In the genomic region with DNA sequence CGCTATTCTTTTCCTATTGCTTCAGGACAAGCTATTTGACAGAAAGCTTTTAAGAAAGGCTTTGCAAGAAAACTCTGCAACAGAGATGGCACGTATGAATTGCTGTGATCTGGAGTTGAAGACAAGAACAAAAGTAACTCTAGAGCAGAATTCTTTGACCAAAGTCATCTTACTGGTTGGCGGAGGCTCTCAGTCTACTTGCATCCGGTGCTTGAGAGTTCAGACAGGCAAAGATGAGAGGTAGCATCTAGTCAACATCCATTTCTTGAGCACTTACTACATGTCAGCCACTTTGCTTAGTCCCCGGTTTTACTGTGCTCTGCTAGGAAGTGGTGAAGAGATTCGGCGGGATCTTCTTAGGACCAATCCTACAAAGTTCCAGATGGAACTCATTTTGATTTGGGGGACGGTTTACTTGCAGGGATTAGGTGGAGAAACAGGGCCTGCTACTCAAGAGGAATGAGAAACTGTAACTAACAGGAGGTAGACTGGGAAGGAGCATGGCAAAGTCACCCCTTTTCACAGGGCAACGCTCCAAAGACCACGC, we compare ENCODE assay signal across 8 cellular contexts. TPM values are rescaled to one million over a fixed set of nuclear protein-coding genes. Genes with fewer than 3 reads are reported as not detected.
DNase-seq lines count a peak whose midpoint lies in the region; ATAC-seq and TF ChIP-seq lines count a peak whose summit lies in the region.

No MANE protein-coding gene starts in this region.

- intact Hi-C loops in activated T-helper 2 cell treated with anti-CD3 and anti-CD28 coated beads, Interferon-gamma antibody, Interleukin-2, Interleukin-4, amounts not matched to agents 10 μg/mL and 5 μg/mL and 100 μg/mL, durations not matched to agents 14 hours and 24 hours and 36 hours (cut with micrococcal nuclease) = loop anchor here (1.0 kb wide), 3 partner anchors 33 to 368 kb away; no protein-coding TSS in a partner anchor

- peaks cover 30% of the 10 kb centered on the region for H3K4me1 Mint-ChIP-seq in activated T-helper 2 cell treated with anti-CD3 and anti-CD28 coated beads, Interferon-gamma antibody, Interleukin-2, Interleukin-4, amounts not matched to agents 10 μg/mL and 5 μg/mL and 100 μg/mL, durations not matched to agents 14 hours and 24 hours and 36 hours (ENCODE audit: low read depth)
- H3K4me1 Mint-ChIP-seq in stimulated activated memory B cell treated with anti-CD40 and anti-IgM and Interleukin-4, amounts not matched to agents 10 μg/mL and 1 μg/mL and 100 μg/mL, for 72 hours = peaks cover 39% of the 10 kb centered on the region

- CTCF ChIA-PET in AG04449 (lab: Yijun Ruan, JAX) = no interaction called here

- peak overlapping the region; percentile 91 for H3K4me3 Mint-ChIP-seq in activated T-helper 2 cell treated with anti-CD3 and anti-CD28 coated beads, Interferon-gamma antibody, Interleukin-2, Interleukin-4, amounts not matched to agents 10 μg/mL and 5 μg/mL and 100 μg/mL, durations not matched to agents 14 hours and 24 hours and 36 hours (ENCODE audit: low read depth)
- peak overlapping the region; percentile 99 for H3K4me3 Mint-ChIP-seq in stimulated activated memory B cell treated with anti-CD40 and anti-IgM and Interleukin-4, amounts not matched to agents 10 μg/mL and 1 μg/mL and 100 μg/mL, for 72 hours

- H3K4me1 ChIP-seq in iPS-18a (ENCODE audit: control insufficient read depth, low read depth, low read length) = peaks cover 5% of the 10 kb centered on the region

- TF ChIP-seq CTCF in AG04449 (IDR thresholded peaks at IDR 0.05; ENCODE audit: insufficient read depth, low read length, missing control alignments) (no peak), HFF-Myc (IDR thresholded peaks at IDR 0.05; ENCODE audit: low read depth, low read length, missing control alignments) (no peak)

- no peak for ATAC-seq in stimulated activated memory B cell treated with anti-CD40 and anti-IgM and Interleukin-4, amounts not matched to agents 10 μg/mL and 1 μg/mL and 100 μg/mL, for 72 hours
- no peak for ATAC-seq in GM19397 (IDR thresholded peaks at IDR 0.05; ENCODE audit: unreplicated experiment)
- no peak for ATAC-seq in HG03196 (IDR thresholded peaks at IDR 0.05; ENCODE audit: unreplicated experiment)

- peaks cover 16% of the 10 kb centered on the region for H3K9me3 Mint-ChIP-seq in activated T-helper 2 cell treated with anti-CD3 and anti-CD28 coated beads, Interferon-gamma antibody, Interleukin-2, Interleukin-4, amounts not matched to agents 10 μg/mL and 5 μg/mL and 100 μg/mL, durations not matched to agents 14 hours and 24 hours and 36 hours
- H3K9me3 Mint-ChIP-seq in stimulated activated memory B cell treated with anti-CD40 and anti-IgM and Interleukin-4, amounts not matched to agents 10 μg/mL and 1 μg/mL and 100 μg/mL, for 72 hours = peaks cover 6% of the 10 kb centered on the region

- no peaks in the 10 kb centered on the region for H3K9me3 ChIP-seq in iPS-18a (ENCODE audit: control insufficient read depth, low read depth, low read length)

- DNase-seq in AG04449 (ENCODE audit: low read depth, low spot score) = no peak
- DNase-seq in HFF-Myc (ENCODE audit: extremely low read depth, low read depth) = no peak
- no peak for DNase-seq in activated T-helper 2 cell treated with anti-CD3 and anti-CD28 coated beads, Interferon-gamma antibody, Interleukin-2, Interleukin-4, amounts not matched to agents 10 μg/mL and 5 μg/mL and 100 μg/mL, durations not matched to agents 14 hours and 24 hours and 36 hours (ENCODE audit: low spot score)
- DNase-seq in SK-N-DZ (ENCODE audit: low spot score) = no peak

- no peaks in the 10 kb centered on the region for H3K27me3 ChIP-seq in iPS-18a (ENCODE audit: control insufficient read depth, insufficient read depth, low read length)

- no peaks in the 10 kb centered on the region for H3K36me3 Mint-ChIP-seq in activated T-helper 2 cell treated with anti-CD3 and anti-CD28 coated beads, Interferon-gamma antibody, Interleukin-2, Interleukin-4, amounts not matched to agents 10 μg/mL and 5 μg/mL and 100 μg/mL, durations not matched to agents 14 hours and 24 hours and 36 hours (ENCODE audit: low read depth)
- peaks cover 29% of the 10 kb centered on the region for H3K36me3 Mint-ChIP-seq in stimulated activated memory B cell treated with anti-CD40 and anti-IgM and Interleukin-4, amounts not matched to agents 10 μg/mL and 1 μg/mL and 100 μg/mL, for 72 hours

- H3K4me3 ChIP-seq in AG04449 (ENCODE audit: low read depth, low read length) = peak overlapping the region; percentile 97
- peak overlapping the region; percentile 57 for H3K4me3 ChIP-seq in HFF-Myc (replicated peaks; ENCODE audit: low read depth, low read length)
- H3K4me3 ChIP-seq in iPS-18a (ENCODE audit: low read length) = peak overlapping the region; percentile 94

- H3K36me3 ChIP-seq in iPS-18a (ENCODE audit: control insufficient read depth, low read depth, low read length) = no peaks in the 10 kb centered on the region

- POLR2A ChIA-PET in AG04449 (lab: Yijun Ruan, JAX) = interaction anchor here (1.5 kb wide), 1 partner anchor 219 kb away, joined by 3 read pairs; no protein-coding TSS in a partner anchor

- peak overlapping the region; percentile 81 for H3K9ac ChIP-seq in iPS-18a (ENCODE audit: low read length)

- peak overlapping the region; percentile 96 for H3K27ac Mint-ChIP-seq in activated T-helper 2 cell treated with anti-CD3 and anti-CD28 coated beads, Interferon-gamma antibody, Interleukin-2, Interleukin-4, amounts not matched to agents 10 μg/mL and 5 μg/mL and 100 μg/mL, durations not matched to agents 14 hours and 24 hours and 36 hours
- peak overlapping the region; percentile 100 for H3K27ac Mint-ChIP-seq in stimulated activated memory B cell treated with anti-CD40 and anti-IgM and Interleukin-4, amounts not matched to agents 10 μg/mL and 1 μg/mL and 100 μg/mL, for 72 hours

- no peak overlapping the region for H3K27ac ChIP-seq in iPS-18a (ENCODE audit: low read length)

- no peaks in the 10 kb centered on the region for H3K27me3 Mint-ChIP-seq in activated T-helper 2 cell treated with anti-CD3 and anti-CD28 coated beads, Interferon-gamma antibody, Interleukin-2, Interleukin-4, amounts not matched to agents 10 μg/mL and 5 μg/mL and 100 μg/mL, durations not matched to agents 14 hours and 24 hours and 36 hours (ENCODE audit: low read depth)
- no peaks in the 10 kb centered on the region for H3K27me3 Mint-ChIP-seq in stimulated activated memory B cell treated with anti-CD40 and anti-IgM and Interleukin-4, amounts not matched to agents 10 μg/mL and 1 μg/mL and 100 μg/mL, for 72 hours

RNA-seq across cellular contexts. Expression of a gene that starts 0.4 kb away (rescaled TPM):
- 13.1 and 13.7 TPM in 2 replicates for total RNA-seq in activated T-helper 2 cell treated with anti-CD3 and anti-CD28 coated beads, Interferon-gamma antibody, Interleukin-2, Interleukin-4, amounts not matched to agents 10 μg/mL and 5 μg/mL and 100 μg/mL, durations not matched to agents 14 hours and 24 hours and 36 hours
- 22.9 and 34.4 TPM in 2 replicates for polyA plus RNA-seq in SK-N-DZ (2014; cell fraction: cytosol; rRNA removed)
- polyA plus RNA-seq in SK-N-DZ (2014; cell fraction: nucleus; rRNA removed) = 12.5 and 15.6 TPM in 2 replicates
